19 cellular contexts compared by ENCODE assay signal in the genomic region with DNA sequence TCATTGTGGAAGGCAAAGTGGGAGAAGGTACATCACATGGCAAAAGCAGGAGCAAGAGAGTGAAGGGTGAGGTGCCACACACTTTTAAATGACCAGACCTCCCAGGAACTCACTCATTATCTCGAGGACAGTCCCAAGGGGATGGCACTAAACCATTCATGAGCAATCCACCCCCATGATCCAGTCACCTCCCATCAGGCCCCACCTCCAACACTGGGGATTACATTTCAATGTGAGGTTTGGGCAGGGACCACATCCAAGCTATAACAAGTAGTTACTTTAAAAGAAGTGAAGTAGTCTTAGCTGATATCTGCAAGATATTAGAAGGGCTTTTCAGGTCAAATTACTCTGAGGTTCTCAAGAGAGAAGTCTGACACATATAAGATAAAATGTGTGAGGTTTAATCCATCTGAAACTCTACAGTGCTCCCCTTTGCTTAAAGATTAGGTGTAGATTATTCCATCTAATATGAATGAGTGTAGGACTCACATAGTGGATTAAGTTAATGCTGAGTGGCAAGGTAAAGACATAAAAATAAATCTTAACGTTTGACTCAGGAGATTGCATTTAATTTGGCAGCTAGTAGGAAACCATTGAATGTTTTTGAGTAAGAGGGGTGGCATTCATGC.
A peak's percentile ranks its signal among the peaks of the same experiment; 100 is the strongest.
DNase-seq lines count a peak whose midpoint lies in the region; TF ChIP-seq lines count a peak whose summit lies in the region.
"Had no signal": no experiment of that assay in that cellular context is flagged by ENCODE, and none has a peak within 500 bp of the region (broad histone marks: within the 10 kb centered on the region; RNA-seq: fewer than 3 reads in every experiment).

No MANE protein-coding gene starts in this region.

- H3K4me3 ChIP-seq in BE2C (ENCODE audit: low read depth, low read length) = no peak overlapping the region
- H3K4me3 ChIP-seq in esophagus (ENCODE audit: low read depth in 1 of 2, low read length in 2 of 2) = no peak overlapping the region
- no peak overlapping the region for H3K4me3 ChIP-seq in osteoblast (ENCODE audit: insufficient read depth, low read length)
- H3K4me3 ChIP-seq in vagina = no peak overlapping the region
- no peak overlapping the region for H3K4me3 ChIP-seq in A673 (ENCODE audit: low read depth, low read length, poor library complexity, severe bottlenecking)

- TF ChIP-seq POLR2A in vagina (IDR thresholded peaks at IDR 0.05) = no peak

- POLR2A ChIA-PET in A673 (lab: Charles Lee; ENCODE audit: low non-redundant PET) = interaction anchor here (0.6 kb wide), 1 partner anchor 15 kb away, joined by 3 read pairs; no protein-coding TSS in a partner anchor

- H3K9me3 ChIP-seq in BE2C (no peaks in the 10 kb centered on the region), esophagus (ENCODE audit: control insufficient read depth in 2 of 2, insufficient read depth in 1 of 2, low read depth in 1 of 2, low read length in 1 of 2) (no peaks in the 10 kb centered on the region), osteoblast (ENCODE audit: low read depth, low read length) (no peaks in the 10 kb centered on the region), vagina (no peaks in the 10 kb centered on the region), A673 (ENCODE audit: low read depth, low read length, poor library complexity, severe bottlenecking) (no peaks in the 10 kb centered on the region)

- peak overlapping the region; percentile 17 for H3K4me2 ChIP-seq in osteoblast (ENCODE audit: insufficient read depth, low read length)

- H3K36me3 ChIP-seq in BE2C (no peaks in the 10 kb centered on the region), esophagus (ENCODE audit: control insufficient read depth in 2 of 2, insufficient read depth in 2 of 2, low read length in 1 of 2) (no peaks in the 10 kb centered on the region), osteoblast (ENCODE audit: insufficient read depth, low read length) (no peaks in the 10 kb centered on the region), vagina (no peaks in the 10 kb centered on the region), A673 (ENCODE audit: insufficient read depth, low read length, poor library complexity, severe bottlenecking) (no peaks in the 10 kb centered on the region)

- H3K27ac ChIP-seq in esophagus (ENCODE audit: low read depth in 2 of 2, low read length in 1 of 2) = peak overlapping the region; percentile 18 to 34
- H3K27ac ChIP-seq in osteoblast (ENCODE audit: low read depth, low read length) = peak overlapping the region; percentile 46
- H3K27ac ChIP-seq in vagina = no peak overlapping the region
- no peak overlapping the region for H3K27ac ChIP-seq in A673 (ENCODE audit: low read depth, low read length, poor library complexity, severe bottlenecking)
- H3K27ac ChIP-seq: RWPE1 had no signal

- CTCF ChIA-PET in A673 (lab: Charles Lee) = interaction anchor here (1.0 kb wide), 1 partner anchor 405 kb away, joined by 9 read pairs; no protein-coding TSS in a partner anchor

- H3K27me3 ChIP-seq in BE2C = no peaks in the 10 kb centered on the region
- no peaks in the 10 kb centered on the region for H3K27me3 ChIP-seq in esophagus (ENCODE audit: control insufficient read depth in 1 of 2, insufficient read depth in 2 of 2, low read length in 2 of 2)
- H3K27me3 ChIP-seq in osteoblast (ENCODE audit: insufficient read depth, low read length) = no peaks in the 10 kb centered on the region
- H3K27me3 ChIP-seq in vagina = no peaks in the 10 kb centered on the region
- H3K27me3 ChIP-seq in A673 (replicated peaks; ENCODE audit: insufficient read depth, low read depth, low read length, poor library complexity) = no peaks in the 10 kb centered on the region

- no peak overlapping the region for H2AFZ ChIP-seq in osteoblast (ENCODE audit: low read length)

- BruUV-seq in A673 (replicated peaks; lab: Mats Ljungman, UMichigan) = no TSS peak

- H3K4me1 ChIP-seq in BE2C = peaks cover 5% of the 10 kb centered on the region; the same call in 1 of the 2 replicates
- peaks cover 0 to 10% of the 10 kb centered on the region in 2 donors for H3K4me1 ChIP-seq in esophagus (ENCODE audit: control insufficient read depth in 2 of 2, insufficient read depth in 2 of 2, low read length in 1 of 2)
- H3K4me1 ChIP-seq in osteoblast (ENCODE audit: insufficient read depth, low read length) = peaks cover 43% of the 10 kb centered on the region
- peaks cover 40% of the 10 kb centered on the region for H3K4me1 ChIP-seq in vagina
- no peaks in the 10 kb centered on the region for H3K4me1 ChIP-seq in A673 (ENCODE audit: insufficient read depth, low read length, poor library complexity, severe bottlenecking)

- DNase-seq in BE2C = peak; percentile 33
- DNase-seq in NCI-H82 (lab: John Stamatoyannopoulos, UW) = peak; percentile 66
- DNase-seq in osteoblast (ENCODE audit: insufficient read length, low spot score, missing footprints) = no peak
- DNase-seq in vagina (ENCODE audit: extremely low spot score in 2 of 2) = no peak
- no peak for DNase-seq in A673 (ENCODE audit: low spot score)
- DNase-seq in DMS79 treated with DMSO at 0.1 percent for 48 hours (lab: John Stamatoyannopoulos, UW) = no peak
- DNase-seq in putamen (ENCODE audit: low spot score) = no peak
- DNase-seq: activated CD4-positive, alpha-beta T cell treated with anti-CD3 and anti-CD28 coated beads for 1 hour; activated CD8-positive, alpha-beta memory T cell treated with anti-CD3 and anti-CD28 coated beads for 24 hours; activated naive CD4-positive, alpha-beta T cell treated with anti-CD3 and anti-CD28 coated beads for 36 hours; activated T-cell treated with anti-CD3 and anti-CD28 coated beads, Interleukin-2, amount 50 U/mL, for 48 hours; central memory CD4-positive, alpha-beta T cell; erythroblast; midbrain; NCI-H446; posterior cingulate gyrus; stimulated activated CD4-positive, alpha-beta T cell treated with anti-CD3 and anti-CD28 coated beads, Interleukin-4, amount 100 ng/mL, for 24 hours had no signal

- no peaks in the 10 kb centered on the region for H3K79me2 ChIP-seq in osteoblast (ENCODE audit: insufficient read depth, low read length)

- H4K20me1 ChIP-seq in osteoblast (ENCODE audit: insufficient read depth, low read length) = no peaks in the 10 kb centered on the region

- TF ChIP-seq CTCF in BE2C (IDR thresholded peaks at IDR 0.05; ENCODE audit: low read depth, low read length) = no peak
- TF ChIP-seq CTCF in osteoblast (IDR thresholded peaks at IDR 0.05; ENCODE audit: extremely low read depth, low read depth, low read length) = no peak
- TF ChIP-seq CTCF in vagina (IDR thresholded peaks at IDR 0.05) = no peak
- no peak for TF ChIP-seq CTCF in A673 (conservative IDR thresholded peaks at IDR 0.05; ENCODE audit: low read depth, low read length)

- WGBS in esophagus, 2 donors = 39 to 44% methylated on average over 2 of the region's 2 CpGs

- intact Hi-C loops in vagina (cut with DNase I) (no loop called here), A673 (cut with micrococcal nuclease; ENCODE audit: unreplicated experiment) (no loop called here)

Comparison
In these comparisons a context has a peak if more than half of its experiments do, and no peak if none do; other contexts are left out.
1. DNase-seq: peak in BE2C (single experiment) and NCI-H82 (single experiment); none in osteoblast (single experiment), vagina (0 of 2), A673 (single experiment), DMS79 treated with DMSO at 0.1 percent for 48 hours (single experiment) and putamen (single experiment).
2. H3K27ac ChIP-seq: peak in esophagus (2 of 2) and osteoblast (single experiment); none in vagina (single experiment) and A673 (single experiment).